Comparison of ENCODE assay signal across 8 cellular contexts in genomic region chr10:43408710-43409384, GRCh38. TPM values are rescaled to one million over a fixed set of nuclear protein-coding genes. Genes with fewer than 3 reads are reported as not detected.
DNase-seq lines count a peak whose midpoint lies in the region; ATAC-seq and TF ChIP-seq lines count a peak whose summit lies in the region.

Gene HNRNPF (minus strand): TSS chr10:43409186. CDS start chr10:43387884, 21,302 bp downstream.

- H3K27ac Mint-ChIP-seq in activated CD4-positive, alpha-beta T cell treated with anti-CD3 and anti-CD28 coated beads, Interleukin-2, amount 10 ng/mL, durations not matched to agents 24 days and 14 days, result peak within 1 kb of the TSS; percentile 99

- no peaks in the 10 kb centered on the region for H3K9me3 ChIP-seq in colonic mucosa

- H3K27ac ChIP-seq in colonic mucosa, result peak within 1 kb of the TSS; percentile 100

- no peaks in the 10 kb centered on the region for H3K27me3 Mint-ChIP-seq in activated CD4-positive, alpha-beta T cell treated with anti-CD3 and anti-CD28 coated beads, Interleukin-2, amount 10 ng/mL, durations not matched to agents 24 days and 14 days

- H3K4me3 Mint-ChIP-seq in activated CD4-positive, alpha-beta T cell treated with anti-CD3 and anti-CD28 coated beads, Interleukin-2, amount 10 ng/mL, durations not matched to agents 24 days and 14 days, result peak within 1 kb of the TSS; percentile 96

- H3K36me3 Mint-ChIP-seq in activated CD4-positive, alpha-beta T cell treated with anti-CD3 and anti-CD28 coated beads, Interleukin-2, amount 10 ng/mL, durations not matched to agents 24 days and 14 days (ENCODE audit: low read depth), result peaks cover 40% of the 10 kb centered on the region

- ATAC-seq in HG03457 (IDR thresholded peaks at IDR 0.05; ENCODE audit: unreplicated experiment) (peak; percentile 69), left colon (peak; percentile 78)

- POLR2A ChIA-PET in BJ (lab: Charles Lee), result interaction anchor here (0.6 to 1.2 kb wide), 3 partner anchors 9 to 64 kb away, joined by 4 to 13 read pairs (median 7); no protein-coding TSS in a partner anchor

- intact Hi-C loops in activated CD4-positive, alpha-beta T cell treated with anti-CD3 and anti-CD28 coated beads, Interleukin-2, amount 10 ng/mL, durations not matched to agents 24 days and 14 days (cut with micrococcal nuclease), result loop anchor here (1.0 to 5.0 kb wide), 6 partner anchors 11 to 772 kb away; partner anchors contain the start of genes BMS1, CSGALNACT2 and ZNF33B
- intact Hi-C loops in colonic mucosa (cut with DNase I), result no loop called here
- intact Hi-C loops in left colon (cut with DNase I, micrococcal nuclease), result no loop called here

- no peaks in the 10 kb centered on the region for H3K9me3 Mint-ChIP-seq in activated CD4-positive, alpha-beta T cell treated with anti-CD3 and anti-CD28 coated beads, Interleukin-2, amount 10 ng/mL, durations not matched to agents 24 days and 14 days

- H3K9ac ChIP-seq in colonic mucosa (ENCODE audit: low read depth in 2 of 2, low read length in 2 of 2), result peak within 1 kb of the TSS; percentile 97 to 98

- H3K36me3 ChIP-seq in BJ (ENCODE audit: control insufficient read depth, insufficient read depth, low read length) (no peaks in the 10 kb centered on the region), colonic mucosa (no peaks in the 10 kb centered on the region)

- H3K4me3 ChIP-seq in BJ (ENCODE audit: low read depth, low read length) (peak within 1 kb of the TSS; percentile 71), colonic mucosa (peak within 1 kb of the TSS; percentile 56)

- DNase-seq in BJ (ENCODE audit: low read depth) (peak; percentile 78), GM19240 (ENCODE audit: insufficient read length, low spot score) (peak; percentile 75), NCI-H526 (lab: John Stamatoyannopoulos, UW) (peak; percentile 77 to 94), colonic mucosa (peak; percentile 94), left colon (peak; percentile 95)
- DNase-seq in activated CD4-positive, alpha-beta T cell treated with anti-CD3 and anti-CD28 coated beads, Interleukin-2, amount 10 ng/mL, durations not matched to agents 24 days and 14 days, result peak; percentile 99
- peak; percentile 92 to 94 for DNase-seq in stimulated activated CD4-positive, alpha-beta T cell treated with anti-CD3 and anti-CD28 coated beads, Interleukin-1b, Interleukin-23, amount 100 ng/mL, for 4 hours (ENCODE audit: low read depth in 2 of 2)

- peaks cover 18% of the 10 kb centered on the region for H3K4me1 ChIP-seq in colonic mucosa

- TF ChIP-seq CTCF in BJ (IDR thresholded peaks at IDR 0.05; ENCODE audit: insufficient read depth, low read depth, low read length) (no peak), colonic mucosa (IDR thresholded peaks at IDR 0.05) (no peak)

- peaks cover 24% of the 10 kb centered on the region for H3K4me1 Mint-ChIP-seq in activated CD4-positive, alpha-beta T cell treated with anti-CD3 and anti-CD28 coated beads, Interleukin-2, amount 10 ng/mL, durations not matched to agents 24 days and 14 days

- CTCF ChIA-PET in BJ (lab: Yijun Ruan, JAX), result interaction anchor here (1.2 kb wide), 1 partner anchor 10 kb away, joined by 3 read pairs; no protein-coding TSS in a partner anchor

- no peaks in the 10 kb centered on the region for H3K27me3 ChIP-seq in BJ (ENCODE audit: control insufficient read depth, insufficient read depth, low read length)
- no peaks in the 10 kb centered on the region for H3K27me3 ChIP-seq in colonic mucosa

RNA-seq across cellular contexts. Expression of gene HNRNPF, which starts in this region (rescaled TPM):
- polyA plus RNA-seq in BJ (2011; rRNA removed), result 165 and 172 TPM in 2 replicates
- polyA minus RNA-seq in BJ (2011; rRNA and poly(A)+ RNA removed), result 93.3 and 138 TPM in 2 replicates
- total RNA-seq in activated CD4-positive, alpha-beta T cell treated with anti-CD3 and anti-CD28 coated beads, Interleukin-2, amount 10 ng/mL, durations not matched to agents 24 days and 14 days, result 513 and 516 TPM in 2 replicates
- total RNA-seq in colonic mucosa, result 100 to 1,000 TPM; 250 to 394 TPM
- 100 to 1,000 TPM; 214 to 257 TPM for total RNA-seq in left colon

Comparison
In these comparisons a context has a peak if more than half of its experiments do, and no peak if none do; other contexts are left out.
1. Peak in every context shown above with its lines: DNase-seq, ATAC-seq, H3K4me3 ChIP-seq and H3K27ac ChIP-seq.